Comparison of ENCODE assay signal across 1 cellular context in genomic region chr4:40194602-40195161, GRCh38.
TF ChIP-seq lines count a peak whose summit lies in the region.

No MANE protein-coding gene starts in this region.

TF ChIP-seq in GM12878, 131 proteins besides CTCF, POLR2A, EP300 and RAD21 (continued from another document):
- 0 out of 4 replicates have a peak, but pooled peaks of 1 of the 2 experiments have one; percentile 5 for TF ChIP-seq IKZF2 (IDR thresholded peaks at IDR 0.05)
- peak; percentile 57; the same call in 1 of the 2 replicates for TF ChIP-seq EED (IDR thresholded peaks at IDR 0.05; ENCODE audit: low read depth)
- TF ChIP-seq USF2 (IDR thresholded peaks at IDR 0.05; ENCODE audit: borderline replicate concordance, low read depth, low read length) = peak; percentile 41; the same call in 1 of the 2 replicates
- peak; percentile 70 for TF ChIP-seq MAX (IDR thresholded peaks at IDR 0.05; ENCODE audit: low read depth, low read length)
- TF ChIP-seq ATF7 (IDR thresholded peaks at IDR 0.05; ENCODE audit: low read depth) = 0 out of 2 replicates have a peak, but pooled peaks have one; percentile 29
- TF ChIP-seq NR2C2 (IDR thresholded peaks at IDR 0.05; ENCODE audit: borderline replicate concordance, control insufficient read depth, insufficient read length, low read depth) = no peak
- TF ChIP-seq MXI1 (IDR thresholded peaks at IDR 0.05; ENCODE audit: low read depth, low read length) = peak; percentile 97
- peak; percentile 26 for TF ChIP-seq SKIL (IDR thresholded peaks at IDR 0.05; ENCODE audit: low read depth, poor library complexity, severe bottlenecking)
- peak; percentile 63 for TF ChIP-seq SMAD5 (IDR thresholded peaks at IDR 0.05; ENCODE audit: low read depth)
- no peak for TF ChIP-seq IRF5 (IDR thresholded peaks at IDR 0.05; ENCODE audit: borderline replicate concordance)
- no peak for TF ChIP-seq KDM1A (IDR thresholded peaks at IDR 0.05; ENCODE audit: borderline replicate concordance)
- TF ChIP-seq ZZZ3 (IDR thresholded peaks at IDR 0.05; ENCODE audit: control insufficient read depth, insufficient read length, low read depth) = no peak
- TF ChIP-seq TARDBP (IDR thresholded peaks at IDR 0.05; ENCODE audit: borderline replicate concordance) = no peak; the same call in 1 of the 2 replicates
- TF ChIP-seq RAD51 (IDR thresholded peaks at IDR 0.05) = peak; percentile 90
- TF ChIP-seq MLLT1 (IDR thresholded peaks at IDR 0.05) = peak; percentile 87
- TF ChIP-seq DPF2 (IDR thresholded peaks at IDR 0.05) = no peak
- TF ChIP-seq E4F1 (IDR thresholded peaks at IDR 0.05; ENCODE audit: borderline replicate concordance, partially characterized antibody) = no peak
- peak; percentile 76; the same call in 1 of the 2 replicates for TF ChIP-seq POLR2AphosphoS2 (IDR thresholded peaks at IDR 0.05; ENCODE audit: low read depth, low read length)
- TF ChIP-seq NKRF (conservative IDR thresholded peaks at IDR 0.05) = peak; percentile 46; the same call in 1 of the 2 replicates
- TF ChIP-seq BCLAF1 (IDR thresholded peaks at IDR 0.05) = no peak
- TF ChIP-seq GATAD2B (conservative IDR thresholded peaks at IDR 0.05; ENCODE audit: low read depth) = peak; percentile 50; the same call in 1 of the 2 replicates
- TF ChIP-seq MEF2B (IDR thresholded peaks at IDR 0.05; ENCODE audit: partially characterized antibody, poor library complexity, severe bottlenecking) = peak; percentile 35
- TF ChIP-seq BHLHE40 (IDR thresholded peaks at IDR 0.05; ENCODE audit: borderline replicate concordance in 1 of 2, low read depth in 2 of 2, low read length in 1 of 2) = peak; percentile 5 to 40; a peak in 1 of 4 replicates
- no peak for TF ChIP-seq SMC3 (IDR thresholded peaks at IDR 0.05; ENCODE audit: borderline replicate concordance, low read length)
- no peak for TF ChIP-seq HDGF (IDR thresholded peaks at IDR 0.05)
- TF ChIP-seq POLR2AphosphoS5 (IDR thresholded peaks at IDR 0.05; ENCODE audit: low read length) = peak; percentile 92
- no peak for TF ChIP-seq CHD2 (IDR thresholded peaks at IDR 0.05; ENCODE audit: borderline replicate concordance, low read depth, low read length)
- TF ChIP-seq CREM (IDR thresholded peaks at IDR 0.05; ENCODE audit: low read depth) = 0 out of 2 replicates have a peak, but pooled peaks have one; percentile 38
- TF ChIP-seq PAX8 (IDR thresholded peaks at IDR 0.05) = peak; percentile 22; the same call in 1 of the 2 replicates
- TF ChIP-seq YBX1 (IDR thresholded peaks at IDR 0.05) = no peak
- TF ChIP-seq ZNF687 (IDR thresholded peaks at IDR 0.05) = peak; percentile 91
- peak; percentile 58 for TF ChIP-seq SMAD1 (IDR thresholded peaks at IDR 0.05; ENCODE audit: low read depth, partially characterized antibody)
- no peak for TF ChIP-seq SMARCA5 (IDR thresholded peaks at IDR 0.05)
